ENCODE assay signal across 8 cellular contexts in the genomic region with DNA sequence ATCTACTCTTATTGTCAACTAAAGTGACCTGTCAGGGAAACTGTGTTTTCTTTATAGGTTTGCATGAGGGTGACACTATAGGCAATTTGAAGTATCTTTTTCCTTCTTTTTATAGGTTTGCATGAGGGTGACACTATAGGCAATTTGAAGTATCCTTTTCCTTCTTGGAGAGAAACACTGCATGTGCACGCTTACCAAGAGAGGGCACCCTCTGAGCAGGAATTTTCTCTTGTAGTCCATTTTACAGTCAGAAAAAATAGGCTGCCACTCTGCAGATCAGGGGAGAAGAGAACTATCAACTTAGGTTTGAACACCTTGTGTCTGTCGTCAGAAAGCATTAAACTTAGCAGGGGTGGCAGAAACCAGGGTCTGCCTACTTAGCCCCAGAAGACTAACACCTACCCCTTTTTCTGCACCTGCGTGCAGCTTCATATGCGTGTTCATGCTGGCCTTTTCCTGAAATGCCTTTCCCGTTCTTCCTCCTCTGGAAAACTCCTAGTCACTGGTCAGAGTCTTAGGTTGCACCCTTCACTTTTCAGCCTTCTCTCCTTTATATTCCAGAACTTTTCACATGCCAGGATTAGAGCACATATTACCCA. TPM values are rescaled to one million over a fixed set of nuclear protein-coding genes. Genes with fewer than 3 reads are reported as not detected.
A peak's percentile ranks its signal among the peaks of the same experiment; 100 is the strongest.
DNase-seq lines count a peak whose midpoint lies in the region; ATAC-seq, FAIRE-seq and TF ChIP-seq lines count a peak whose summit lies in the region.

No MANE protein-coding gene starts in this region.

- ATAC-seq in stimulated activated naive CD8-positive, alpha-beta T cell treated with anti-CD3 and anti-CD28 coated beads, Interleukin-15, Interleukin-2, amounts not matched to agents 100 U/mL and 50 U/mL, for 24 hours, result no peak
- no peak for ATAC-seq in stimulated activated naive CD8-positive, alpha-beta T cell treated with anti-CD3 and anti-CD28 coated beads, Interleukin-15, amount 100 ng/mL, for 72 hours
- ATAC-seq in K562, result peak; percentile 86
- no peak for ATAC-seq in HG03354 (IDR thresholded peaks at IDR 0.05; ENCODE audit: poor library complexity, severe bottlenecking, unreplicated experiment)
- ATAC-seq in GM19035 (IDR thresholded peaks at IDR 0.05; ENCODE audit: unreplicated experiment), result no peak

- peaks cover 4% of the 10 kb centered on the region for H3K27me3 Mint-ChIP-seq in stimulated activated naive CD8-positive, alpha-beta T cell treated with anti-CD3 and anti-CD28 coated beads, Interleukin-15, amount 100 ng/mL, for 72 hours

- H3K9me3 Mint-ChIP-seq in stimulated activated naive CD8-positive, alpha-beta T cell treated with anti-CD3 and anti-CD28 coated beads, Interleukin-15, amount 100 ng/mL, for 72 hours, result no peaks in the 10 kb centered on the region

- TF ChIP-seq RAD21 in K562 (CRISPR knock-in tag; conservative IDR thresholded peaks at IDR 0.05 in 1 of 2, IDR thresholded peaks at IDR 0.05 in 1 of 2), result peak; percentile 95

- peak; percentile 62 to 86 (median 66) for TF ChIP-seq CTCF in K562 (IDR thresholded peaks at IDR 0.05 in 2 of 3, conservative IDR thresholded peaks at IDR 0.05 in 1 of 3; ENCODE audit: insufficient read depth in 2 of 3, low read depth in 1 of 3, low read length in 3 of 3)
- peak; percentile 36 to 76 (median 62) for TF ChIP-seq CTCF in uterus (IDR thresholded peaks at IDR 0.05)

- H2AFZ ChIP-seq in K562 (ENCODE audit: low read depth, low read length), result peak overlapping the region; percentile 25; the same call in 1 of the 2 replicates

- H3K27ac ChIP-seq in K562 (ENCODE audit: extremely low read depth, low read depth, low read length) (no peak overlapping the region), uterus (no peak overlapping the region)

- no peak overlapping the region for H3K9ac ChIP-seq in K562 (ENCODE audit: insufficient read depth in 1 of 2, low read depth in 2 of 2, low read length in 2 of 2)

- DNase-seq in stimulated activated naive CD8-positive, alpha-beta T cell treated with anti-CD3 and anti-CD28 coated beads, Interleukin-15, Interleukin-2, amounts not matched to agents 100 U/mL and 50 U/mL, for 24 hours, result peak; percentile 7
- DNase-seq in stimulated activated naive CD8-positive, alpha-beta T cell treated with anti-CD3 and anti-CD28 coated beads, Interleukin-15, amount 100 ng/mL, for 72 hours, result no peak
- peak; percentile 69 for DNase-seq in NCI-H2227 (lab: John Stamatoyannopoulos, UW; ENCODE audit: unreplicated experiment)
- DNase-seq in K562 (ENCODE audit: extremely low read depth in 1 of 4, low spot score in 3 of 4), result peak in 2 of 4 experiments; percentile 29 to 57
- peak; percentile 36 for DNase-seq in kidney glomerular epithelial cell (lab: John Stamatoyannopoulos, UW)
- DNase-seq in uterus, result peak; percentile 37 to 47

- POLR2A ChIA-PET in K562 (lab: Yijun Ruan, JAX), result interaction anchor here (1.7 kb wide), 1 partner anchor 40 kb away, joined by 3 read pairs; no protein-coding TSS in a partner anchor

- no peak overlapping the region for H3K4me3 Mint-ChIP-seq in stimulated activated naive CD8-positive, alpha-beta T cell treated with anti-CD3 and anti-CD28 coated beads, Interleukin-15, amount 100 ng/mL, for 72 hours

- no peak for TF ChIP-seq POLR2A in K562 (conservative IDR thresholded peaks at IDR 0.05)
- TF ChIP-seq POLR2A in uterus (IDR thresholded peaks at IDR 0.05), result no peak

- no peak for TF ChIP-seq EP300 in K562 (IDR thresholded peaks at IDR 0.05; ENCODE audit: low read length)

- H4K20me1 ChIP-seq in K562 (replicated peaks; ENCODE audit: control insufficient read depth, insufficient read depth, low read length), result no peaks in the 10 kb centered on the region

- BruUV-seq in K562 (replicated peaks; lab: Mats Ljungman, UMichigan), result no TSS peak

- H3K27ac Mint-ChIP-seq in stimulated activated naive CD8-positive, alpha-beta T cell treated with anti-CD3 and anti-CD28 coated beads, Interleukin-15, amount 100 ng/mL, for 72 hours, result no peak overlapping the region

- 41% methylated on average over 5 of the region's 5 CpGs for WGBS in K562 (ENCODE audit: insufficient coverage, low coverage, missing lambda C conversion rate)

- no peaks in the 10 kb centered on the region for H3K4me1 Mint-ChIP-seq in stimulated activated naive CD8-positive, alpha-beta T cell treated with anti-CD3 and anti-CD28 coated beads, Interleukin-15, amount 100 ng/mL, for 72 hours

- in situ Hi-C loops in K562 (cut with MboI), result loop anchor here (5.0 to 25.0 kb wide), 5 partner anchors 75 to 945 kb away; no protein-coding TSS in a partner anchor

- FAIRE-seq in K562 (lab: Jason Lieb, UNC), result peak; percentile 86

- H3K4me1 ChIP-seq in K562 (replicated peaks in 1 of 2; ENCODE audit: control insufficient read depth in 2 of 2, insufficient read depth in 2 of 2, low read length in 2 of 2) (no peaks in the 10 kb centered on the region), uterus (no peaks in the 10 kb centered on the region)

- H3K4me3 ChIP-seq in K562, result no peak overlapping the region
- no peak overlapping the region for H3K4me3 ChIP-seq in uterus

- no peak overlapping the region for H3K4me2 ChIP-seq in K562 (ENCODE audit: insufficient read depth, low read length)

- H3K9me1 ChIP-seq in K562 (ENCODE audit: control insufficient read depth, insufficient read depth, low read length), result no peaks in the 10 kb centered on the region

- H3K36me3 ChIP-seq in K562 (ENCODE audit: control insufficient read depth, insufficient read depth, low read length), result no peaks in the 10 kb centered on the region
- no peaks in the 10 kb centered on the region for H3K36me3 ChIP-seq in uterus

- H3K9me3 ChIP-seq in K562 (replicated peaks; ENCODE audit: control insufficient read depth, insufficient read depth, low read depth, low read length) (no peaks in the 10 kb centered on the region), uterus (no peaks in the 10 kb centered on the region)

- H3K27me3 ChIP-seq in K562 (ENCODE audit: control insufficient read depth in 2 of 2, insufficient read depth in 2 of 2, low read length in 2 of 2) (no peaks in the 10 kb centered on the region), uterus (no peaks in the 10 kb centered on the region)

- intact Hi-C loops in K562 (cut with micrococcal nuclease) (loop anchor here (1.0 to 10.0 kb wide), 9 partner anchors 58 to 950 kb away; no protein-coding TSS in a partner anchor), uterus (cut with DNase I; ENCODE audit: low total_unique reads) (loop anchor here (5.0 to 10.0 kb wide), 2 partner anchors 115 to 247 kb away; no protein-coding TSS in a partner anchor)

- CTCF ChIA-PET in K562 (lab: Yijun Ruan, JAX; ENCODE audit: low intra/inter-chr PET ratio), result interaction anchor here (0.6 to 3.4 kb wide), 15 partner anchors 12 to 1195 kb away, joined by 3 to 60 read pairs (median 5); no protein-coding TSS in a partner anchor

- H3K79me2 ChIP-seq in K562 (ENCODE audit: control insufficient read depth, insufficient read depth, low read length), result no peaks in the 10 kb centered on the region

TF ChIP-seq in K562, 482 proteins besides CTCF, POLR2A, EP300 and RAD21 (continues in another document):
- TF ChIP-seq ZBTB17 (CRISPR knock-in tag; IDR thresholded peaks at IDR 0.05), result no peak
- TF ChIP-seq, protein P1, sequence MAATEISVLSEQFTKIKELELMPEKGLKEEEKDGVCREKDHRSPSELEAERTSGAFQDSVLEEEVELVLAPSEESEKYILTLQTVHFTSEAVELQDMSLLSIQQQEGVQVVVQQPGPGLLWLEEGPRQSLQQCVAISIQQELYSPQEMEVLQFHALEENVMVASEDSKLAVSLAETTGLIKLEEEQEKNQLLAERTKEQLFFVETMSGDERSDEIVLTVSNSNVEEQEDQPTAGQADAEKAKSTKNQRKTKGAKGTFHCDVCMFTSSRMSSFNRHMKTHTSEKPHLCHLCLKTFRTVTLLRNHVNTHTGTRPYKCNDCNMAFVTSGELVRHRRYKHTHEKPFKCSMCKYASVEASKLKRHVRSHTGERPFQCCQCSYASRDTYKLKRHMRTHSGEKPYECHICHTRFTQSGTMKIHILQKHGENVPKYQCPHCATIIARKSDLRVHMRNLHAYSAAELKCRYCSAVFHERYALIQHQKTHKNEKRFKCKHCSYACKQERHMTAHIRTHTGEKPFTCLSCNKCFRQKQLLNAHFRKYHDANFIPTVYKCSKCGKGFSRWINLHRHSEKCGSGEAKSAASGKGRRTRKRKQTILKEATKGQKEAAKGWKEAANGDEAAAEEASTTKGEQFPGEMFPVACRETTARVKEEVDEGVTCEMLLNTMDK (IDR thresholded peaks at IDR 0.05; ENCODE audit: borderline replicate concordance, insufficient read depth, low read depth, low read length, poor library complexity, severe bottlenecking), result no peak

RNA-seq across cellular contexts. Expression of a gene that starts 16.4 kb away (rescaled TPM):
- total RNA-seq in K562 (2011; cell fraction: chromatin; rRNA removed; ENCODE audit: low replicate concordance), result not detected in 2 replicates
- not detected in 2 replicates for total RNA-seq in K562 (2011; cell fraction: nucleolus; rRNA removed)
- total RNA-seq in K562 (2011; cell fraction: nucleoplasm; rRNA removed), result not detected in 2 replicates
- total RNA-seq in K562 (2014; rRNA removed) (not detected in 2 replicates), K562 (2014; rRNA removed; fragmentation: Illumina TruSeq; extraction: Trizol) (not detected in 2 replicates), K562 (2015; rRNA removed; fragmentation: Illumina TruSeq; extraction: Trizol) (not detected in 2 replicates), K562 (2021) (not detected in 2 replicates), uterus (not detected)
- polyA plus RNA-seq in K562 (2011; rRNA removed) (not detected in 2 replicates), K562 (2014; fragmentation: Illumina TruSeq; extraction: Trizol) (not detected in 2 replicates), K562 (2014; fragmentation: Nextera tagmentation; extraction: Ambion mirVana) (not detected), K562 (2014; rRNA removed) (not detected in 2 replicates)
- not detected in 2 replicates for polyA plus RNA-seq in K562 (2011; cell fraction: cytosol; rRNA removed)
- polyA plus RNA-seq in K562 (2011; cell fraction: nucleus; rRNA removed), result not detected in 2 replicates
- polyA plus RNA-seq in K562 (2012), result not detected in 2 replicates
- polyA minus RNA-seq in K562 (2011; rRNA and poly(A)+ RNA removed), result not detected in 2 replicates
- polyA minus RNA-seq in K562 (2011; cell fraction: cytosol; rRNA and poly(A)+ RNA removed), result not detected in 2 replicates
- not detected in 2 replicates for polyA minus RNA-seq in K562 (2011; cell fraction: nucleus; rRNA and poly(A)+ RNA removed)

Comparison
In these comparisons a context has a peak if more than half of its experiments do, and no peak if none do; other contexts are left out.
1. DNase-seq: peak in stimulated activated naive CD8-positive, alpha-beta T cell treated with anti-CD3 and anti-CD28 coated beads, Interleukin-15, Interleukin-2, amounts not matched to agents 100 U/mL and 50 U/mL, for 24 hours (single experiment), NCI-H2227 (single experiment), kidney glomerular epithelial cell (single experiment) and uterus (2 of 2); none in stimulated activated naive CD8-positive, alpha-beta T cell treated with anti-CD3 and anti-CD28 coated beads, Interleukin-15, amount 100 ng/mL, for 72 hours (0 of 2).